ENCODE assay signal across 1 cellular context in the genomic region with DNA sequence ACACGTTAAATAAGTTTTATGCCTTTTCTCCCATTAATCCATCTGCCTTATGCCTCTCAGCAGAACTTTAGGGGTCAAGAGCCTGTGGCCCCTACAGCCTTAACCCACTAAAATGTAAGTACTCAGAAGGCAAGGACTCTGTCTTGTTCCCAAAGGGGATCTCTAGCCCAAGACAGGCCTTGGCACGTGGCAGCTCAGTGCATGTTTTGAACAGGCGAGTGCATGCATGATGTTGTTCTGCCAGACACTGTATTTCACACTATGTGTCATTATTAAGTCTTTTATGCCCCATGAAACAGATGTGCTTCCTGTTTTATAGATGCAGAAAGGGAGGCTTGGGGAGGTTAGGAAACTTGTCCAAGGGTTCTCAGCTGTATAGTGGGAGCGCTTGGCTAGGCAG.
TF ChIP-seq lines count a peak whose summit lies in the region.

No MANE protein-coding gene starts in this region.

TF ChIP-seq in IMR-90, 13 proteins besides CTCF, POLR2A, EP300 and RAD21:
- no peak for TF ChIP-seq MAZ (IDR thresholded peaks at IDR 0.05; ENCODE audit: borderline replicate concordance, low read depth, low read length)
- TF ChIP-seq BHLHE40 (IDR thresholded peaks at IDR 0.05; ENCODE audit: low read depth, low read length) = no peak
- no peak for TF ChIP-seq RCOR1 (IDR thresholded peaks at IDR 0.05; ENCODE audit: insufficient replicate concordance, low read length)
- no peak for TF ChIP-seq CEBPB (IDR thresholded peaks at IDR 0.05; ENCODE audit: low read depth, low read length)
- TF ChIP-seq FOS (IDR thresholded peaks at IDR 0.05; ENCODE audit: low read depth, low read length) = no peak
- TF ChIP-seq, protein P1, sequence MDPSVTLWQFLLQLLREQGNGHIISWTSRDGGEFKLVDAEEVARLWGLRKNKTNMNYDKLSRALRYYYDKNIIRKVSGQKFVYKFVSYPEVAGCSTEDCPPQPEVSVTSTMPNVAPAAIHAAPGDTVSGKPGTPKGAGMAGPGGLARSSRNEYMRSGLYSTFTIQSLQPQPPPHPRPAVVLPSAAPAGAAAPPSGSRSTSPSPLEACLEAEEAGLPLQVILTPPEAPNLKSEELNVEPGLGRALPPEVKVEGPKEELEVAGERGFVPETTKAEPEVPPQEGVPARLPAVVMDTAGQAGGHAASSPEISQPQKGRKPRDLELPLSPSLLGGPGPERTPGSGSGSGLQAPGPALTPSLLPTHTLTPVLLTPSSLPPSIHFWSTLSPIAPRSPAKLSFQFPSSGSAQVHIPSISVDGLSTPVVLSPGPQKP (IDR thresholded peaks at IDR 0.05; ENCODE audit: borderline replicate concordance, low read depth, low read length) = no peak
- no peak for TF ChIP-seq NFE2L2 (IDR thresholded peaks at IDR 0.05; ENCODE audit: low read depth, low read length)
- TF ChIP-seq RFX5 (IDR thresholded peaks at IDR 0.05; ENCODE audit: low read depth, low read length) = no peak
- no peak for TF ChIP-seq MXI1 (IDR thresholded peaks at IDR 0.05; ENCODE audit: borderline replicate concordance, low read depth, low read length)
- TF ChIP-seq MAFK (IDR thresholded peaks at IDR 0.05; ENCODE audit: low read depth, low read length) = no peak
- TF ChIP-seq, protein P2, sequence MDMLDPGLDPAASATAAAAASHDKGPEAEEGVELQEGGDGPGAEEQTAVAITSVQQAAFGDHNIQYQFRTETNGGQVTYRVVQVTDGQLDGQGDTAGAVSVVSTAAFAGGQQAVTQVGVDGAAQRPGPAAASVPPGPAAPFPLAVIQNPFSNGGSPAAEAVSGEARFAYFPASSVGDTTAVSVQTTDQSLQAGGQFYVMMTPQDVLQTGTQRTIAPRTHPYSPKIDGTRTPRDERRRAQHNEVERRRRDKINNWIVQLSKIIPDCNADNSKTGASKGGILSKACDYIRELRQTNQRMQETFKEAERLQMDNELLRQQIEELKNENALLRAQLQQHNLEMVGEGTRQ (IDR thresholded peaks at IDR 0.05; ENCODE audit: low read depth, low read length) = no peak
- no peak for TF ChIP-seq CHD1 (IDR thresholded peaks at IDR 0.05; ENCODE audit: low read depth, low read length)
- no peak for TF ChIP-seq SMC3 (IDR thresholded peaks at IDR 0.05; ENCODE audit: low read depth, low read length)
